ENCODE assay signal across 1 cellular context in genomic region chr4:119667802-119668201, GRCh38.
TF ChIP-seq lines count a peak whose summit lies in the region.

No MANE protein-coding gene starts in this region.

TF ChIP-seq in H1, 55 proteins besides CTCF, POLR2A, EP300 and RAD21 (continued from another document):
- TF ChIP-seq MAX (IDR thresholded peaks at IDR 0.05) (no peak), SIX5 (IDR thresholded peaks at IDR 0.05; ENCODE audit: low read depth, low read length) (no peak), KDM1A (IDR thresholded peaks at IDR 0.05; ENCODE audit: borderline replicate concordance, low read length) (no peak), NANOG (IDR thresholded peaks at IDR 0.05; ENCODE audit: insufficient read depth, low read depth, low read length, poor library complexity, severe bottlenecking) (no peak), FOSL1 (IDR thresholded peaks at IDR 0.05; ENCODE audit: insufficient read depth, low read depth, low read length) (no peak), RNF2 (IDR thresholded peaks at IDR 0.05; ENCODE audit: borderline replicate concordance, low read depth, low read length, missing control alignments, poor library complexity, severe bottlenecking) (no peak), KDM5A (IDR thresholded peaks at IDR 0.05; ENCODE audit: low read length) (no peak), CEBPB (IDR thresholded peaks at IDR 0.05; ENCODE audit: low read depth, low read length) (no peak), CTBP2 (IDR thresholded peaks at IDR 0.05; ENCODE audit: borderline replicate concordance, insufficient read depth, insufficient read length, low read length) (no peak), POLR2AphosphoS5 (IDR thresholded peaks at IDR 0.05; ENCODE audit: low read depth, low read length) (no peak), SP2 (IDR thresholded peaks at IDR 0.05; ENCODE audit: low read length) (no peak)
